ENCODE assay signal across 13 cellular contexts in the genomic region with DNA sequence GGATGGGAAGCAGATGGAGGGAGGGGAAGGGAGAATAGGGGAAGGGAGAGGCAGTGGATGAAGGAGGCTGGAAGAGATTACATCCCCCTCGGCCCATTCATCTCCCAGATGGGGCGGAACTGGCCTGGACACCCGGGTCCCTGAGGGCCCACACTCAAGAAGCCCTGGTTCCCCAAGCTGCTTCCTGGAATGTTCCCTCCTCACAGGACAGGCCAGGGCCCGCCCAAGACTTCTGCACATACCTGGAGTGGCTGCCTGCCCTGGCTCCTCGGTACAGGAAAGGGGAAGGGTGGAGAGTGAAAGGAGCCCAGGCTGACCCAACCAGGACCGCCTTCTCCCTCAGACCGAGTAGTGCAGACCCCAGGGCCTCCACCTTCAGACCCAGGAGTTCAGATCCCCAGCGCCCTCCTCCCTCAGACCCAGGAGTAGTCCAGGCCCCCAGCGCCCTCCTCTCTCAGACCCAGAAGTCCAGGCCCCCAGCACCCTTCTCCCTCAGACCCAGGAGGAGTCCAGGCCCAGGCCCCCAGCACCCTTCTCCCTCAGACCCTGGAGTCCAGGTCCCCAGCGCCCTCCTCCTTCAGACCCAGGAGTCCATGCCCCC. TPM values are rescaled to one million over a fixed set of nuclear protein-coding genes. Genes with fewer than 3 reads are reported as not detected.
DNase-seq lines count a peak whose midpoint lies in the region; ATAC-seq and TF ChIP-seq lines count a peak whose summit lies in the region.
"Had no signal": no experiment of that assay in that cellular context is flagged by ENCODE, and none has a peak within 500 bp of the region (broad histone marks: within the 10 kb centered on the region; RNA-seq: fewer than 3 reads in every experiment).

No MANE protein-coding gene starts in this region.

- in situ Hi-C loops in astrocyte of the cerebellum (cut with HindIII; ENCODE audit: low sequenced_read_pairs), result no loop called here

- POLR2A ChIA-PET in HCT116 (lab: Charles Lee), result no interaction called here

- H3K9me3 ChIP-seq in HCT116 (ENCODE audit: control insufficient read depth in 1 of 2, insufficient read depth in 1 of 2, low read depth in 1 of 2, low read length in 2 of 2) (no peaks in the 10 kb centered on the region), thymus (ENCODE audit: control insufficient read depth) (no peaks in the 10 kb centered on the region)

- ATAC-seq in HCT116, result peak; percentile 49
- peak; percentile 33 for ATAC-seq in left colon
- ATAC-seq in GM21576 (IDR thresholded peaks at IDR 0.05; ENCODE audit: unreplicated experiment), result no peak

- H3K36me3 ChIP-seq in HCT116 (ENCODE audit: control insufficient read depth in 1 of 2, insufficient read depth in 2 of 2, low read length in 2 of 2) (no peaks in the 10 kb centered on the region), thymus (ENCODE audit: control insufficient read depth, insufficient read depth) (no peaks in the 10 kb centered on the region)

- TF ChIP-seq POLR2A in HCT116 (IDR thresholded peaks at IDR 0.05; ENCODE audit: borderline replicate concordance, extremely low read depth, insufficient read depth, insufficient read length), result no peak

- H3K9ac ChIP-seq in HCT116 (ENCODE audit: low read length), result peak overlapping the region; percentile 67

- H3K27me3 ChIP-seq in HCT116 (ENCODE audit: insufficient read depth, low read length) (no peaks in the 10 kb centered on the region), thymus (ENCODE audit: control insufficient read depth, insufficient read depth) (peaks cover 33% of the 10 kb centered on the region)

- H3K4me1 ChIP-seq in HCT116 (ENCODE audit: control insufficient read depth in 1 of 2, insufficient read depth in 2 of 2, low read length in 2 of 2), result peaks cover 35 to 76% of the 10 kb centered on the region in 2 experiments
- H3K4me1 ChIP-seq in thymus (ENCODE audit: control insufficient read depth, insufficient read depth, low read length), result no peaks in the 10 kb centered on the region

- no peaks in the 10 kb centered on the region for H3K9me2 ChIP-seq in HCT116 (ENCODE audit: insufficient read depth)

- H3K4me3 ChIP-seq in HCT116 (replicated peaks in 1 of 2; ENCODE audit: low read depth in 1 of 2, low read length in 2 of 2) (peak overlapping the region; percentile 42 to 56), astrocyte of the cerebellum (ENCODE audit: low read depth, low read length) (peak overlapping the region; percentile 32), thymus (ENCODE audit: low read length) (no peak overlapping the region)

- peak overlapping the region; percentile 89 for H3K4me2 ChIP-seq in HCT116 (ENCODE audit: low read length)

- no peak for TF ChIP-seq CTCF in HCT116 (IDR thresholded peaks at IDR 0.05 in 2 of 3, conservative IDR thresholded peaks at IDR 0.05 in 1 of 3; ENCODE audit: borderline replicate concordance in 1 of 3, insufficient read depth in 1 of 3, low read depth in 2 of 3, low read length in 2 of 3)
- TF ChIP-seq CTCF in astrocyte of the cerebellum (IDR thresholded peaks at IDR 0.05; ENCODE audit: low read depth, low read length, missing control alignments), result no peak

- CTCF ChIA-PET in HCT116 (lab: Charles Lee), result interaction anchor here (0.6 to 1.8 kb wide), 3 partner anchors 10 to 64 kb away, joined by 4 to 18 read pairs (median 4); no protein-coding TSS in a partner anchor

- no peak for TF ChIP-seq RAD21 in HCT116 (IDR thresholded peaks at IDR 0.05; ENCODE audit: low read depth)

- no peak overlapping the region for H2AFZ ChIP-seq in HCT116 (ENCODE audit: low read depth, low read length, poor library complexity, severe bottlenecking)

- no peak for DNase-seq in HCT116 (ENCODE audit: low read depth, low spot score)
- no peak for DNase-seq in astrocyte of the cerebellum (ENCODE audit: low read depth)
- no peak for DNase-seq in left colon
- no peak for DNase-seq in putamen (ENCODE audit: low spot score)
- DNase-seq in H4 (ENCODE audit: low spot score), result no peak
- DNase-seq: activated CD4-positive, alpha-beta T cell treated with anti-CD3 and anti-CD28 coated beads, Interleukin-2, amount 10 ng/mL, durations not matched to agents 24 days and 14 days; activated gamma-delta T cell; DMS 273 treated with DMSO at 0.1 percent for 48 hours; NCI-H524 treated with DMSO at 0.1 percent for 48 hours had no signal

- BruUV-seq in HCT116 (replicated peaks; lab: Mats Ljungman, UMichigan), result no TSS peak

- WGBS in thymus, result 58% methylated on average over 10 of the region's 10 CpGs

- intact Hi-C loops in HCT116 (cut with micrococcal nuclease), result no loop called here
- intact Hi-C loops in left colon (cut with DNase I, micrococcal nuclease), result no loop called here

- RAD21 ChIA-PET in HCT116 (lab: Charles Lee; ENCODE audit: low non-redundant PET in 1 of 2, low total read pairs in 2 of 2, uncharacterized antibody in 2 of 2, unreplicated experiment in 2 of 2), result interaction anchor here in 1 of 2 experiments (0.6 to 0.8 kb wide), 2 partner anchors 12 to 71 kb away, joined by 3 read pairs; partner anchors contain the start of genes GYS1 and RUVBL2

- no peaks in the 10 kb centered on the region for H4K20me1 ChIP-seq in HCT116 (ENCODE audit: insufficient read depth)

- peak overlapping the region; percentile 69 for H3K27ac ChIP-seq in HCT116 (ENCODE audit: low read depth, low read length)
- peak overlapping the region; percentile 48 for H3K27ac ChIP-seq in thymus (ENCODE audit: low read depth)

- no peaks in the 10 kb centered on the region for H3K79me2 ChIP-seq in HCT116 (ENCODE audit: insufficient read depth, low read length)

TF ChIP-seq in HCT116, 20 proteins besides CTCF, POLR2A, EP300 and RAD21:
- TF ChIP-seq CEBPB (IDR thresholded peaks at IDR 0.05; ENCODE audit: low read depth), result no peak
- no peak for TF ChIP-seq ZFX (IDR thresholded peaks at IDR 0.05)
- TF ChIP-seq ATF3 (IDR thresholded peaks at IDR 0.05), result no peak
- no peak for TF ChIP-seq EGR1 (IDR thresholded peaks at IDR 0.05; ENCODE audit: low read depth)
- TF ChIP-seq SIN3A (IDR thresholded peaks at IDR 0.05; ENCODE audit: low read depth), result no peak
- TF ChIP-seq ZBTB33 (IDR thresholded peaks at IDR 0.05; ENCODE audit: extremely low read depth, insufficient replicate concordance, low read length), result no peak
- TF ChIP-seq POLR2AphosphoS5 (IDR thresholded peaks at IDR 0.05; ENCODE audit: low read depth, low read length), result no peak
TF ChIP-seq in HCT116: peak in this region for 0.

RNA-seq across cellular contexts. Expression of gene NTF4, which starts 0.5 kb away (rescaled TPM):
- total RNA-seq in HCT116 (2021; ENCODE audit: unreplicated experiment), result 1.7 TPM
- polyA plus RNA-seq in HCT116 (2012), result 2.1 and 2.3 TPM in 2 replicates
- not detected for total RNA-seq in left colon
- 30.1 TPM for polyA plus RNA-seq in thymus
- not detected in 2 replicates for total RNA-seq in H4 (2014; rRNA removed; shearing (Covaris generic))
- total RNA-seq: activated CD4-positive, alpha-beta T cell treated with anti-CD3 and anti-CD28 coated beads, Interleukin-2, amount 10 ng/mL, durations not matched to agents 24 days and 14 days; frontal cortex had no signal

RNA-seq across cellular contexts. Expression of gene CGB7, which starts 6.6 kb away (rescaled TPM):
- 5.4 TPM for total RNA-seq in HCT116 (2021; ENCODE audit: unreplicated experiment)
- polyA plus RNA-seq in HCT116 (2012), result 4.4 and 4.5 TPM in 2 replicates
- total RNA-seq in left colon, result not detected
- polyA plus RNA-seq in thymus, result 6.7 TPM
- not detected in 2 replicates for total RNA-seq in H4 (2014; rRNA removed; shearing (Covaris generic))
- total RNA-seq: activated CD4-positive, alpha-beta T cell treated with anti-CD3 and anti-CD28 coated beads, Interleukin-2, amount 10 ng/mL, durations not matched to agents 24 days and 14 days; frontal cortex had no signal

RNA-seq across cellular contexts. Expression of gene KCNA7, which starts 8.4 kb away (rescaled TPM):
- total RNA-seq in HCT116 (2021; ENCODE audit: unreplicated experiment) (not detected), left colon (not detected)
- 0.02 and 0.10 TPM in 2 replicates for polyA plus RNA-seq in HCT116 (2012)
- polyA plus RNA-seq in thymus, result 0.05 TPM
- not detected in 2 replicates for total RNA-seq in H4 (2014; rRNA removed; shearing (Covaris generic))
- total RNA-seq: activated CD4-positive, alpha-beta T cell treated with anti-CD3 and anti-CD28 coated beads, Interleukin-2, amount 10 ng/mL, durations not matched to agents 24 days and 14 days; frontal cortex; mucosa of gallbladder had no signal

RNA-seq across cellular contexts. Expression of gene CGB8, which starts 15.2 kb away (rescaled TPM):
- total RNA-seq in HCT116 (2021; ENCODE audit: unreplicated experiment) (0.34 TPM), left colon (not detected)
- 0.44 and 0.52 TPM in 2 replicates for polyA plus RNA-seq in HCT116 (2012)
- 0.27 TPM for polyA plus RNA-seq in thymus
- total RNA-seq in H4 (2014; rRNA removed; shearing (Covaris generic)), result 1.5 TPM in 1 of 2 replicates, not detected in the other
- total RNA-seq: activated CD4-positive, alpha-beta T cell treated with anti-CD3 and anti-CD28 coated beads, Interleukin-2, amount 10 ng/mL, durations not matched to agents 24 days and 14 days; frontal cortex; mucosa of gallbladder had no signal

RNA-seq across cellular contexts. Expression of gene CGB5, which starts 20.5 kb away (rescaled TPM):
- total RNA-seq in HCT116 (2021; ENCODE audit: unreplicated experiment) (not detected), left colon (not detected)
- polyA plus RNA-seq in HCT116 (2012), result 0.99 and 1.8 TPM in 2 replicates
- polyA plus RNA-seq in thymus, result 0.98 TPM
- total RNA-seq in H4 (2014; rRNA removed; shearing (Covaris generic)), result 0.33 and 3.3 TPM in 2 replicates
- total RNA-seq: activated CD4-positive, alpha-beta T cell treated with anti-CD3 and anti-CD28 coated beads, Interleukin-2, amount 10 ng/mL, durations not matched to agents 24 days and 14 days; frontal cortex; mucosa of gallbladder had no signal
